In genomic region chr17:77696151-77696719, GRCh38 we compare ENCODE assay signal across 10 cellular contexts.
A peak's percentile ranks its signal among the peaks of the same experiment; 100 is the strongest.
DNase-seq lines count a peak whose midpoint lies in the region; FAIRE-seq and TF ChIP-seq lines count a peak whose summit lies in the region.
"Had no signal": no experiment of that assay in that cellular context is flagged by ENCODE, and none has a peak within 500 bp of the region (broad histone marks: within the 10 kb centered on the region; RNA-seq: fewer than 3 reads in every experiment).

No MANE protein-coding gene starts in this region.

- H3K4me1 Mint-ChIP-seq in progenitor cell of endocrine pancreas (ENCODE audit: low read depth), result peaks cover 4% of the 10 kb centered on the region

- intact Hi-C loops in head of caudate nucleus (cut with DNase I), result no loop called here

- H3K9me3 Mint-ChIP-seq in progenitor cell of endocrine pancreas (ENCODE audit: low read depth), result no peaks in the 10 kb centered on the region
- H3K9me3 Mint-ChIP-seq: activated CD8-positive, alpha-beta T cell treated with anti-CD3 and anti-CD28 coated beads for 36 hours had no signal

- H3K27ac Mint-ChIP-seq in progenitor cell of endocrine pancreas, result peak overlapping the region; percentile 39
- H3K27ac Mint-ChIP-seq: activated CD8-positive, alpha-beta T cell treated with anti-CD3 and anti-CD28 coated beads for 36 hours had no signal

- peaks cover 78% of the 10 kb centered on the region for H3K27me3 Mint-ChIP-seq in progenitor cell of endocrine pancreas

- no peak for TF ChIP-seq CTCF in progenitor cell of endocrine pancreas (IDR thresholded peaks at IDR 0.05; ENCODE audit: unreplicated experiment)

- H3K36me3 Mint-ChIP-seq in progenitor cell of endocrine pancreas (ENCODE audit: insufficient read depth), result no peaks in the 10 kb centered on the region

- peak overlapping the region; percentile 34 for H3K4me3 Mint-ChIP-seq in progenitor cell of endocrine pancreas (ENCODE audit: low read depth)
- H3K4me3 Mint-ChIP-seq: activated CD8-positive, alpha-beta T cell treated with anti-CD3 and anti-CD28 coated beads for 36 hours had no signal

- FAIRE-seq in urothelium cell line (lab: Jason Lieb, UNC), result no peak

- DNase-seq in activated CD8-positive, alpha-beta memory T cell treated with anti-CD3 and anti-CD28 coated beads, Interleukin-2, amount 50 U/mL, for 4 hours, result peak; percentile 24
- no peak for DNase-seq in activated CD8-positive, alpha-beta memory T cell treated with anti-CD3 and anti-CD28 coated beads for 24 hours
- DNase-seq in NCI-H345 treated with DMSO at 0.1 percent for 48 hours (lab: John Stamatoyannopoulos, UW; ENCODE audit: unreplicated experiment) (peak; percentile 76), head of caudate nucleus (peak in 41 of 42 donors; percentile 9 to 88 (median 61)), progenitor cell of endocrine pancreas (ENCODE audit: low spot score, unreplicated experiment) (no peak), urothelium cell line (ENCODE audit: low spot score) (no peak), glomerular visceral epithelial cell (ENCODE audit: extremely low spot score) (no peak)
- DNase-seq in stimulated activated naive CD4-positive, alpha-beta T cell treated with Interleukin-2 at 50 U/mL for 16 hours (lab: John Stamatoyannopoulos, UW), result no peak
- DNase-seq: activated CD8-positive, alpha-beta T cell treated with anti-CD3 and anti-CD28 coated beads for 36 hours; NK-92 treated with Interleukin-12 subunit alpha and Interleukin-12 subunit beta, amount 100 ng/mL, for 24 hours had no signal

Comparison
In these comparisons a context has a peak if more than half of its experiments do, and no peak if none do; other contexts are left out.
1. DNase-seq: peak in activated CD8-positive, alpha-beta memory T cell treated with anti-CD3 and anti-CD28 coated beads, Interleukin-2, amount 50 U/mL, for 4 hours (single experiment), NCI-H345 treated with DMSO at 0.1 percent for 48 hours (single experiment) and head of caudate nucleus (41 of 42); none in activated CD8-positive, alpha-beta memory T cell treated with anti-CD3 and anti-CD28 coated beads for 24 hours (single experiment), progenitor cell of endocrine pancreas (single experiment), urothelium cell line (single experiment), stimulated activated naive CD4-positive, alpha-beta T cell treated with Interleukin-2 at 50 U/mL for 16 hours (single experiment) and glomerular visceral epithelial cell (single experiment).